Comparison of ENCODE assay signal across 27 cellular contexts in the genomic region with DNA sequence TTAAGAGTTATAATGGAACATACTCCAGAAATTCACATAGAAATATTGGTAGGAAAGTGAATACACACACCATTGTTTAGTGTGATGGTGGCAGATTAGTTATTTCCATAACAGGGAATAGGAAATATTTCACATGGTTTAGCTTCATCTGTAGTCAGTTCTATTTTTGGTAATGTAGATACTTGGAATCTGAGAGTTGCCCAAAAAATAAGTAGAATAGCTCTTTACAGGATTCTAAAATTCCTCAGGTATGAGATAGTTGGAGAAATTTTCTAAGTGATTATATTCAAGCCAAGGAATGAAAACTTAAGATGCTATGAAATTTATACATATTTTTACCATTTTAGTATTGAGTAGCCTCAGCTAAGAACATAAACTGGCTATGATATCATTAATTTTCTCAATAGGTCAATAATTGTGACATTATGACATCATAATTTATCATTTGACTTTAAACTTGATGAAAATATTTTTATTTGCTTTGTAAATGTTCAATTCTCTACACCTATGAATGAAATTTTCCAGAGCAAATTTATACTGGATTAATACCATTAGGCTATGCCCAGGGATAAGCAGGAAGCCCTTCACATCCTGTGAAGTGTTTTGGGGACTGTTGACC. TPM values are rescaled to one million over a fixed set of nuclear protein-coding genes. Genes with fewer than 3 reads are reported as not detected.
DNase-seq lines count a peak whose midpoint lies in the region; ATAC-seq and TF ChIP-seq lines count a peak whose summit lies in the region.
"Had no signal": no experiment of that assay in that cellular context is flagged by ENCODE, and none has a peak within 500 bp of the region (broad histone marks: within the 10 kb centered on the region; RNA-seq: fewer than 3 reads in every experiment).

No MANE protein-coding gene starts in this region.

- peak overlapping the region; percentile 0 for H3K27ac ChIP-seq in left ventricle myocardium inferior (replicated peaks)
- peak overlapping the region; percentile 11 to 70 for H3K27ac ChIP-seq in thoracic aorta
- H3K27ac ChIP-seq: esophagus squamous epithelium, gastrocnemius medialis, pancreas, spleen had no signal

- H3K27me3 ChIP-seq in left ventricle myocardium inferior (ENCODE audit: low read depth): no peaks in the 10 kb centered on the region
- H3K27me3 ChIP-seq in thoracic aorta (replicated peaks; ENCODE audit: insufficient read depth): no peaks in the 10 kb centered on the region
- H3K27me3 ChIP-seq: BE2C, dorsolateral prefrontal cortex, esophagus squamous epithelium, gastrocnemius medialis, pancreas, spleen, uterus had no signal

- DNase-seq in left ventricle myocardium inferior (no peak), left cardiac atrium (no peak), astrocyte of the hippocampus (ENCODE audit: low read depth, low spot score) (peak; percentile 21), fibroblast of the aortic adventitia (ENCODE audit: low read depth) (peak; percentile 51), thoracic aorta (ENCODE audit: low spot score) (no peak), NCI-H510A treated with DMSO at 0.1 percent for 48 hours (lab: John Stamatoyannopoulos, UW) (no peak), activated gamma-delta T cell (lab: John Stamatoyannopoulos, UW) (no peak)
- DNase-seq: 8988T; activated CD4-positive, alpha-beta T cell treated with anti-CD3 and anti-CD28 coated beads for 48 hours; BE2C; CD8-positive, alpha-beta T cell; dorsolateral prefrontal cortex; esophagus squamous epithelium; gastrocnemius medialis; hypothalamus; immature natural killer cell; KBM-7; NCI-H1092; NCI-H1694 treated with DMSO at 0.1 percent for 48 hours; nephron progenitor cell; pancreas; retina; spleen; stimulated activated CD4-positive, alpha-beta T cell treated with anti-CD3 and anti-CD28 coated beads, Interleukin-2, amount 100 ng/mL, for 24 hours; stimulated activated naive CD8-positive, alpha-beta T cell treated with anti-CD3 and anti-CD28 coated beads, Interleukin-15, Interleukin-2, amounts not matched to agents 100 U/mL and 50 U/mL, for 24 hours; uterus had no signal

- H3K4me3 ChIP-seq in left ventricle myocardium inferior (no peak overlapping the region), fibroblast of the aortic adventitia (ENCODE audit: low read depth, low read length) (no peak overlapping the region), thoracic aorta (no peak overlapping the region)
- H3K4me3 ChIP-seq: dorsolateral prefrontal cortex, esophagus squamous epithelium, gastrocnemius medialis, pancreas, spleen, uterus had no signal

- H3K36me3 ChIP-seq in left ventricle myocardium inferior (no peaks in the 10 kb centered on the region), thoracic aorta (no peaks in the 10 kb centered on the region)
- H3K36me3 ChIP-seq: gastrocnemius medialis, uterus had no signal

- intact Hi-C loops in left ventricle myocardium inferior (cut with micrococcal nuclease) (no loop called here), left cardiac atrium (cut with DNase I) (no loop called here)

- ATAC-seq in left cardiac atrium: no peak
- no peak for ATAC-seq in thoracic aorta (ENCODE audit: insufficient number of reproducible peaks, low FRiP score, low read depth)
- no peak for ATAC-seq in GM21515 (IDR thresholded peaks at IDR 0.05; ENCODE audit: unreplicated experiment)
- ATAC-seq: CD8-positive, alpha-beta T cell; gastrocnemius medialis; pancreas; stimulated activated naive CD8-positive, alpha-beta T cell treated with anti-CD3 and anti-CD28 coated beads, Interleukin-15, Interleukin-2, amounts not matched to agents 100 U/mL and 50 U/mL, for 24 hours had no signal

- TF ChIP-seq CTCF in left ventricle myocardium inferior (IDR thresholded peaks at IDR 0.05; ENCODE audit: borderline replicate concordance) (no peak), fibroblast of the aortic adventitia (IDR thresholded peaks at IDR 0.05; ENCODE audit: insufficient read depth, low read length) (no peak), thoracic aorta (IDR thresholded peaks at IDR 0.05) (no peak)

- H3K4me1 ChIP-seq in left ventricle myocardium inferior (peaks cover 76% of the 10 kb centered on the region), thoracic aorta (ENCODE audit: control insufficient read depth in 1 of 2, low read depth in 2 of 2) (peaks cover 35 to 80% of the 10 kb centered on the region in 2 donors)
- H3K4me1 ChIP-seq: BE2C had no signal

- H3K9me3 ChIP-seq in left ventricle myocardium inferior (replicated peaks): no peaks in the 10 kb centered on the region
- H3K9me3 ChIP-seq in thoracic aorta: no peaks in the 10 kb centered on the region
- H3K9me3 ChIP-seq: BE2C, esophagus squamous epithelium, gastrocnemius medialis, pancreas, spleen, uterus had no signal

RNA-seq across cellular contexts. Expression of a gene that starts 35.8 kb away (rescaled TPM):
- total RNA-seq in left ventricle myocardium inferior: 23.3 TPM
- total RNA-seq in left cardiac atrium: 10 to 100 TPM; 10.4 to 15.8 TPM
- total RNA-seq in fibroblast of the aortic adventitia (ENCODE audit: low replicate concordance): 16.8 and 45.6 TPM in 2 replicates
- 10 to 100 TPM; 31.0 to 33.4 TPM for total RNA-seq in thoracic aorta

Comparison
In these comparisons a context has a peak if more than half of its experiments do, and no peak if none do; other contexts are left out.
1. DNase-seq: peak in astrocyte of the hippocampus (single experiment) and fibroblast of the aortic adventitia (single experiment); none in left ventricle myocardium inferior (single experiment), left cardiac atrium (single experiment), thoracic aorta (single experiment), NCI-H510A treated with DMSO at 0.1 percent for 48 hours (single experiment) and activated gamma-delta T cell (single experiment).